19 cellular contexts compared by ENCODE assay signal in genomic region chr13:91955546-91956355, GRCh38.
"Had no signal": no experiment of that assay in that cellular context is flagged by ENCODE, and none has a peak within 500 bp of the region (broad histone marks: within the 10 kb centered on the region; RNA-seq: fewer than 3 reads in every experiment).

No MANE protein-coding gene starts in this region.

- H3K27ac ChIP-seq: body of pancreas, colonic mucosa, left ventricle myocardium inferior, neutrophil, pancreas, thyroid gland had no signal

- H3K36me3 ChIP-seq: colonic mucosa, left ventricle myocardium inferior, neutrophil, pancreas, thyroid gland had no signal

- DNase-seq: activated CD4-positive, alpha-beta T cell treated with anti-CD3 and anti-CD28 coated beads for 36 hours; activated CD4-positive, alpha-beta T cell treated with anti-CD3 and anti-CD28 coated beads, Interleukin-2, amount 50 U/mL, for 48 hours; activated naive CD4-positive, alpha-beta T cell; activated naive CD8-positive, alpha-beta T cell treated with anti-CD3 and anti-CD28 coated beads, Interleukin-2, amount 10 ng/mL, durations not matched to agents 7 days and 5 days; amygdala; body of pancreas; caudate nucleus; colonic mucosa; hypothalamus; kidney glomerular epithelial cell; left ventricle myocardium inferior; mucosa of descending colon; naive B cell; stimulated activated CD8-positive, alpha-beta memory T cell treated with anti-CD3 and anti-CD28 coated beads, Interleukin-4, amount 100 ng/mL, for 48 hours; stimulated activated naive CD4-positive, alpha-beta T cell treated with Interleukin-2 at 50 U/mL for 16 hours; thyroid gland had no signal

- H3K4me1 ChIP-seq: body of pancreas, colonic mucosa, left ventricle myocardium inferior, pancreas, thyroid gland had no signal

- H3K4me3 ChIP-seq: body of pancreas, colonic mucosa, left ventricle myocardium inferior, mucosa of descending colon, pancreas, thyroid gland had no signal

- H3K27me3 ChIP-seq: body of pancreas, colonic mucosa, neutrophil, pancreas, thyroid gland had no signal

- H3K9me3 ChIP-seq: body of pancreas, colonic mucosa, mucosa of descending colon, neutrophil, pancreas, thyroid gland had no signal

- ATAC-seq: activated CD4-positive, alpha-beta T cell treated with anti-CD3 and anti-CD28 coated beads for 36 hours; activated T-helper 17 cell treated with anti-CD3 and anti-CD28 coated beads, Interleukin-2, amount 50 U/mL, for 72 hours; body of pancreas; mucosa of descending colon; pancreas had no signal
